In genomic region chr22:40107244-40107643, GRCh38 we compare ENCODE assay signal across 11 cellular contexts.
DNase-seq lines count a peak whose midpoint lies in the region; ATAC-seq, FAIRE-seq and TF ChIP-seq lines count a peak whose summit lies in the region.
"Had no signal": no experiment of that assay in that cellular context is flagged by ENCODE, and none has a peak within 500 bp of the region (broad histone marks: within the 10 kb centered on the region; RNA-seq: fewer than 3 reads in every experiment).

No MANE protein-coding gene starts in this region.

- H3K36me3 ChIP-seq in keratinocyte (ENCODE audit: control insufficient read depth in 2 of 2, extremely low read depth in 1 of 2, insufficient read depth in 2 of 2, low read length in 2 of 2) (no peaks in the 10 kb centered on the region), thoracic aorta (no peaks in the 10 kb centered on the region)

- DNase-seq in activated naive CD4-positive, alpha-beta T cell (lab: John Stamatoyannopoulos, UW): no peak
- DNase-seq in activated T-helper 1 cell treated with anti-CD3 and anti-CD28 coated beads, Interleukin-12 subunit alpha, Interleukin-12 subunit beta, Interleukin-2, Interleukin-4 antibody, amounts not matched to agents 30 ng/mL and 10 ng/mL and 1 ng/mL, durations not matched to agents 14 hours and 24 hours and 36 hours (ENCODE audit: low spot score): no peak
- DNase-seq in keratinocyte (ENCODE audit: low read depth, low spot score) (no peak), thoracic aorta (ENCODE audit: low spot score) (no peak), SHP77 (lab: John Stamatoyannopoulos, UW) (no peak)
- DNase-seq: cerebellar nuclear complex, nephron progenitor cell had no signal

- peaks cover 3% of the 10 kb centered on the region for H3K36me3 Mint-ChIP-seq in activated naive CD4-positive, alpha-beta T cell treated with anti-CD3 and anti-CD28 coated beads, Interleukin-2, amount 50 U/mL, for 24 hours
- H3K36me3 Mint-ChIP-seq in activated T-helper 1 cell treated with anti-CD3 and anti-CD28 coated beads, Interleukin-12 subunit alpha, Interleukin-12 subunit beta, Interleukin-2, Interleukin-4 antibody, amounts not matched to agents 30 ng/mL and 10 ng/mL and 1 ng/mL, durations not matched to agents 14 hours and 24 hours and 36 hours (ENCODE audit: low read depth): no peaks in the 10 kb centered on the region

- H3K79me2 ChIP-seq in keratinocyte (ENCODE audit: control insufficient read depth, insufficient read depth, low read length): no peaks in the 10 kb centered on the region

- no peak overlapping the region for H3K9ac ChIP-seq in keratinocyte (ENCODE audit: control insufficient read depth, extremely low read depth, insufficient read depth, low read length)

- H3K4me1 Mint-ChIP-seq in activated naive CD4-positive, alpha-beta T cell treated with anti-CD3 and anti-CD28 coated beads, Interleukin-2, amount 50 U/mL, for 24 hours: peaks cover 84% of the 10 kb centered on the region
- peaks cover 43% of the 10 kb centered on the region for H3K4me1 Mint-ChIP-seq in activated T-helper 1 cell treated with anti-CD3 and anti-CD28 coated beads, Interleukin-12 subunit alpha, Interleukin-12 subunit beta, Interleukin-2, Interleukin-4 antibody, amounts not matched to agents 30 ng/mL and 10 ng/mL and 1 ng/mL, durations not matched to agents 14 hours and 24 hours and 36 hours (ENCODE audit: low read depth)

- dilution Hi-C loops in keratinocyte (cut with MboI; ENCODE audit: extremely low pct_ligation_motif_present, low sequenced_read_pairs): no loop called here

- TF ChIP-seq CTCF in keratinocyte (optimal IDR thresholded peaks at IDR 0.05 in 1 of 3, IDR thresholded peaks at IDR 0.05 in 1 of 3, conservative IDR thresholded peaks at IDR 0.05 in 1 of 3; ENCODE audit: extremely low read depth in 1 of 3, insufficient read depth in 2 of 3, low read length in 3 of 3) (no peak), thoracic aorta (IDR thresholded peaks at IDR 0.05) (no peak)

- H3K27ac ChIP-seq in keratinocyte (ENCODE audit: control insufficient read depth, insufficient read depth, low read length) (no peak overlapping the region), thoracic aorta (no peak overlapping the region)

- peak overlapping the region; percentile 61 for H2AFZ ChIP-seq in keratinocyte (ENCODE audit: control insufficient read depth, low read length)

- H3K4me3 ChIP-seq in keratinocyte (ENCODE audit: control insufficient read depth in 2 of 3, extremely low read depth in 1 of 3, insufficient read depth in 2 of 3, low read depth in 1 of 3, low read length in 3 of 3): peak overlapping the region in 2 of 3 experiments; percentile 41 to 55
- H3K4me3 ChIP-seq in thoracic aorta: peak overlapping the region; percentile 57
- H3K4me3 ChIP-seq: K562 had no signal

- intact Hi-C loops in activated T-helper 1 cell treated with anti-CD3 and anti-CD28 coated beads, Interleukin-12 subunit alpha, Interleukin-12 subunit beta, Interleukin-2, Interleukin-4 antibody, amounts not matched to agents 30 ng/mL and 10 ng/mL and 1 ng/mL, durations not matched to agents 14 hours and 24 hours and 36 hours (cut with micrococcal nuclease): loop anchor here (1.0 kb wide), 1 partner anchor 70 kb away; the partner anchor contains the start of gene TNRC6B

- FAIRE-seq in keratinocyte (lab: Jason Lieb, UNC): no peak
- FAIRE-seq: K562 had no signal

- ATAC-seq in thoracic aorta (ENCODE audit: insufficient number of reproducible peaks, low FRiP score, low read depth) (no peak), GM21619 (IDR thresholded peaks at IDR 0.05; ENCODE audit: unreplicated experiment) (no peak), HG03439 (IDR thresholded peaks at IDR 0.05; ENCODE audit: unreplicated experiment) (no peak)
- ATAC-seq: K562 had no signal

- no peaks in the 10 kb centered on the region for H4K20me1 ChIP-seq in keratinocyte (ENCODE audit: control insufficient read depth, extremely low read depth, insufficient read depth, low read length)

- H3K9me1 ChIP-seq in keratinocyte (ENCODE audit: control insufficient read depth, extremely low read depth, insufficient read depth, low read length): no peaks in the 10 kb centered on the region

- H3K4me2 ChIP-seq in keratinocyte (ENCODE audit: control insufficient read depth, extremely low read depth, insufficient read depth, low read depth, low read length): peak overlapping the region; percentile 83

- no peaks in the 10 kb centered on the region for H3K27me3 Mint-ChIP-seq in activated naive CD4-positive, alpha-beta T cell treated with anti-CD3 and anti-CD28 coated beads, Interleukin-2, amount 50 U/mL, for 24 hours
- no peaks in the 10 kb centered on the region for H3K27me3 Mint-ChIP-seq in activated T-helper 1 cell treated with anti-CD3 and anti-CD28 coated beads, Interleukin-12 subunit alpha, Interleukin-12 subunit beta, Interleukin-2, Interleukin-4 antibody, amounts not matched to agents 30 ng/mL and 10 ng/mL and 1 ng/mL, durations not matched to agents 14 hours and 24 hours and 36 hours (ENCODE audit: insufficient read depth)

- no peaks in the 10 kb centered on the region for H3K27me3 ChIP-seq in keratinocyte (ENCODE audit: control insufficient read depth, extremely low read depth, insufficient read depth, low read length)
- no peaks in the 10 kb centered on the region for H3K27me3 ChIP-seq in thoracic aorta (replicated peaks; ENCODE audit: insufficient read depth)

- H3K9me3 ChIP-seq in keratinocyte (ENCODE audit: control insufficient read depth, low read depth, low read length) (no peaks in the 10 kb centered on the region), thoracic aorta (no peaks in the 10 kb centered on the region)

- peak overlapping the region; percentile 92 for H3K27ac Mint-ChIP-seq in activated naive CD4-positive, alpha-beta T cell treated with anti-CD3 and anti-CD28 coated beads, Interleukin-2, amount 50 U/mL, for 24 hours
- peak overlapping the region; percentile 86 for H3K27ac Mint-ChIP-seq in activated T-helper 1 cell treated with anti-CD3 and anti-CD28 coated beads, Interleukin-12 subunit alpha, Interleukin-12 subunit beta, Interleukin-2, Interleukin-4 antibody, amounts not matched to agents 30 ng/mL and 10 ng/mL and 1 ng/mL, durations not matched to agents 14 hours and 24 hours and 36 hours

- H3K4me1 ChIP-seq in keratinocyte (ENCODE audit: control insufficient read depth, extremely low read depth, insufficient read depth, low read length): peaks cover 9% of the 10 kb centered on the region
- H3K4me1 ChIP-seq in thoracic aorta (ENCODE audit: control insufficient read depth in 1 of 2, low read depth in 2 of 2): peaks cover 9 to 27% of the 10 kb centered on the region in 2 donors

- H3K9me3 Mint-ChIP-seq in activated naive CD4-positive, alpha-beta T cell treated with anti-CD3 and anti-CD28 coated beads, Interleukin-2, amount 50 U/mL, for 24 hours: no peaks in the 10 kb centered on the region
- no peaks in the 10 kb centered on the region for H3K9me3 Mint-ChIP-seq in activated T-helper 1 cell treated with anti-CD3 and anti-CD28 coated beads, Interleukin-12 subunit alpha, Interleukin-12 subunit beta, Interleukin-2, Interleukin-4 antibody, amounts not matched to agents 30 ng/mL and 10 ng/mL and 1 ng/mL, durations not matched to agents 14 hours and 24 hours and 36 hours
- H3K9me3 Mint-ChIP-seq: nephron progenitor cell had no signal

- peak overlapping the region; percentile 81 for H3K4me3 Mint-ChIP-seq in activated naive CD4-positive, alpha-beta T cell treated with anti-CD3 and anti-CD28 coated beads, Interleukin-2, amount 50 U/mL, for 24 hours
- peak overlapping the region; percentile 84 for H3K4me3 Mint-ChIP-seq in activated T-helper 1 cell treated with anti-CD3 and anti-CD28 coated beads, Interleukin-12 subunit alpha, Interleukin-12 subunit beta, Interleukin-2, Interleukin-4 antibody, amounts not matched to agents 30 ng/mL and 10 ng/mL and 1 ng/mL, durations not matched to agents 14 hours and 24 hours and 36 hours
- H3K4me3 Mint-ChIP-seq: nephron progenitor cell had no signal
